ENCODE assay signal across 9 cellular contexts in genomic region chr16:89320717-89321501, GRCh38.
DNase-seq lines count a peak whose midpoint lies in the region; ATAC-seq and TF ChIP-seq lines count a peak whose summit lies in the region.
"Had no signal": no experiment of that assay in that cellular context is flagged by ENCODE, and none has a peak within 500 bp of the region (broad histone marks: within the 10 kb centered on the region; RNA-seq: fewer than 3 reads in every experiment).

No MANE protein-coding gene starts in this region.

- no peaks in the 10 kb centered on the region for H3K27me3 ChIP-seq in SJCRH30
- no peaks in the 10 kb centered on the region for H3K27me3 ChIP-seq in foreskin keratinocyte
- H3K27me3 ChIP-seq in prostate gland (replicated peaks; ENCODE audit: insufficient read depth) = no peaks in the 10 kb centered on the region

- ATAC-seq in foreskin keratinocyte = peak; percentile 23
- ATAC-seq in HG03469 (IDR thresholded peaks at IDR 0.05; ENCODE audit: unreplicated experiment) = no peak
- ATAC-seq: CD8-positive, alpha-beta T cell had no signal

- intact Hi-C loops in prostate gland (cut with DNase I) = loop anchor here (10.0 kb wide), 1 partner anchor 76 kb away; no protein-coding TSS in a partner anchor

- DNase-seq in T-helper 2 cell treated with Interferon-gamma antibody and Interleukin-4, amounts not matched to agents 5 μg/mL and 100 μg/mL, for 36 hours (ENCODE audit: low spot score) = no peak
- DNase-seq in T-helper 2 cell = no peak
- DNase-seq in SJCRH30 = peak; percentile 78 to 79
- peak in 1 of 2 donors; percentile 59 for DNase-seq in foreskin keratinocyte
- no peak for DNase-seq in prostate gland (ENCODE audit: low spot score)
- DNase-seq in inferior parietal cortex (ENCODE audit: extremely low spot score) = no peak
- DNase-seq in DMS114 treated with DMSO at 0.1 percent for 48 hours (lab: John Stamatoyannopoulos, UW; ENCODE audit: unreplicated experiment) = no peak

- H3K27me3 Mint-ChIP-seq in T-helper 2 cell treated with Interferon-gamma antibody and Interleukin-4, amounts not matched to agents 5 μg/mL and 100 μg/mL, for 36 hours (ENCODE audit: low read depth) = no peaks in the 10 kb centered on the region

- no peaks in the 10 kb centered on the region for H3K9me3 ChIP-seq in SJCRH30 (replicated peaks)
- H3K9me3 ChIP-seq in prostate gland = no peaks in the 10 kb centered on the region

- peak; percentile 15 for TF ChIP-seq POLR2A in prostate gland (IDR thresholded peaks at IDR 0.05)

- TF ChIP-seq CTCF in foreskin keratinocyte (conservative IDR thresholded peaks at IDR 0.05) (no peak), prostate gland (IDR thresholded peaks at IDR 0.05) (no peak)

- H3K9me3 Mint-ChIP-seq in T-helper 2 cell treated with Interferon-gamma antibody and Interleukin-4, amounts not matched to agents 5 μg/mL and 100 μg/mL, for 36 hours = no peaks in the 10 kb centered on the region
- H3K9me3 Mint-ChIP-seq: CD8-positive, alpha-beta T cell had no signal

- H3K36me3 ChIP-seq in SJCRH30 = peaks cover 14% of the 10 kb centered on the region
- H3K36me3 ChIP-seq in prostate gland = no peaks in the 10 kb centered on the region

- peaks cover 84% of the 10 kb centered on the region for H3K4me1 Mint-ChIP-seq in T-helper 2 cell treated with Interferon-gamma antibody and Interleukin-4, amounts not matched to agents 5 μg/mL and 100 μg/mL, for 36 hours (ENCODE audit: low read depth)

- peaks cover 31% of the 10 kb centered on the region for H3K36me3 Mint-ChIP-seq in T-helper 2 cell treated with Interferon-gamma antibody and Interleukin-4, amounts not matched to agents 5 μg/mL and 100 μg/mL, for 36 hours (ENCODE audit: low read depth)

- H3K4me3 ChIP-seq in SJCRH30 (peak overlapping the region; percentile 5), prostate gland (no peak overlapping the region)

- WGBS in prostate gland = 45% methylated on average over 33 of the region's 33 CpGs

- peaks cover 47% of the 10 kb centered on the region for H3K4me1 ChIP-seq in SJCRH30
- peaks cover 43% of the 10 kb centered on the region for H3K4me1 ChIP-seq in foreskin keratinocyte
- peaks cover 19% of the 10 kb centered on the region for H3K4me1 ChIP-seq in prostate gland (replicated peaks)

- H3K27ac Mint-ChIP-seq in T-helper 2 cell treated with Interferon-gamma antibody and Interleukin-4, amounts not matched to agents 5 μg/mL and 100 μg/mL, for 36 hours = peak overlapping the region; percentile 62

- H3K27ac ChIP-seq in SJCRH30 (peak overlapping the region; percentile 57), foreskin keratinocyte (peak overlapping the region; percentile 8), prostate gland (peak overlapping the region; percentile 21 to 48)

- no peak overlapping the region for H3K4me3 Mint-ChIP-seq in T-helper 2 cell treated with Interferon-gamma antibody and Interleukin-4, amounts not matched to agents 5 μg/mL and 100 μg/mL, for 36 hours

Comparison
In these comparisons a context has a peak if more than half of its experiments do, and no peak if none do; other contexts are left out.
1. DNase-seq: peak in SJCRH30 (2 of 2); none in T-helper 2 cell treated with Interferon-gamma antibody and Interleukin-4, amounts not matched to agents 5 μg/mL and 100 μg/mL, for 36 hours (single experiment), T-helper 2 cell (0 of 5), prostate gland (single experiment), inferior parietal cortex (single experiment) and DMS114 treated with DMSO at 0.1 percent for 48 hours (single experiment).
2. Peak in every context shown above with its lines, with median percentiles within 50 percentile points of each other: H3K27ac ChIP-seq.